ENCODE assay signal across 9 cellular contexts in the genomic region with DNA sequence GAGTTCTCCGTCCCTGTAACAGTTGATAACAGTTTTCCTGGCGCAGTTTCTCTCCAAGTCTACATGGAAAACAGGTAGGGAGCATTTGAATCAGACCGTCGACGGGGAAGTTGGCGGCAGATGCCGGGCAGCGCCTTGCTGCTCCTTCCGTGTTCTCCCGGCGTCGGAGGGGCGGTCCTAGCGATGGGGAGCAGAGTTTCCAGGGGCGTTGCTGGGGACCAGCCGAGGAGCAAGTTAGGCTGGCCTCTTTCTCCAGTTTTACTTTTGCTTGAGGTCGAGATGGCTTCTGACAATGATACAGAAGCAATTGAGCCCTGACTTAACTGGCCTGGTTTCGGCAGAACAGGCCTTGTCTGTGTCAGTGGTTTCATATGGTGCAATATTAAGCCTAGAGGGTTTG. TPM values are rescaled to one million over a fixed set of nuclear protein-coding genes. Genes with fewer than 3 reads are reported as not detected.
DNase-seq lines count a peak whose midpoint lies in the region; ATAC-seq and TF ChIP-seq lines count a peak whose summit lies in the region.
"Not testable (repeated sequence)": the region's sequence is repeated elsewhere in the genome, so short reads cannot be mapped to it uniquely, and the experiment has no call there.
"Had no signal": no experiment of that assay in that cellular context is flagged by ENCODE, and none has a peak within 500 bp of the region (broad histone marks: within the 10 kb centered on the region; RNA-seq: fewer than 3 reads in every experiment).

No MANE protein-coding gene starts in this region.

- peak overlapping the region; percentile 47; the same call in 1 of the 2 replicates for H3K4me2 ChIP-seq in KMS-11

- H3K4me3 ChIP-seq in AG04449 (ENCODE audit: low read depth, low read length) (peak overlapping the region; percentile 61), WERI-Rb-1 (ENCODE audit: low read depth, low read length) (peak overlapping the region; percentile 60), iPS-18a (ENCODE audit: low read length) (peak overlapping the region; percentile 61)
- H3K4me3 ChIP-seq in KMS-11 (IDR thresholded peaks at IDR 0.05; ENCODE audit: insufficient read depth, low read depth, low read length): not testable (repeated sequence)

- not testable (repeated sequence) for H2AFZ ChIP-seq in KMS-11 (ENCODE audit: low read depth)

- not testable (repeated sequence) for H3K27me3 ChIP-seq in KMS-11 (ENCODE audit: insufficient read depth, low read depth); WERI-Rb-1 (ENCODE audit: insufficient read depth, low read depth, severe bottlenecking); iPS-18a (ENCODE audit: control insufficient read depth, insufficient read depth, low read length)

- H3K4me1 ChIP-seq in KMS-11 (ENCODE audit: low read depth, poor library complexity, severe bottlenecking); iPS-18a (ENCODE audit: control insufficient read depth, low read depth, low read length): not testable (repeated sequence)

- peak overlapping the region; percentile 57 for H3K27ac ChIP-seq in KMS-11
- not testable (repeated sequence) for H3K27ac ChIP-seq in WERI-Rb-1; iPS-18a (ENCODE audit: low read length)

- ATAC-seq in GM18867 (IDR thresholded peaks at IDR 0.05; ENCODE audit: unreplicated experiment) (peak; percentile 62), HG02610 (IDR thresholded peaks at IDR 0.05; ENCODE audit: unreplicated experiment) (peak; percentile 51)

- CTCF ChIA-PET in AG04449 (lab: Yijun Ruan, JAX): not testable (repeated sequence)

- H3K9ac ChIP-seq in KMS-11: peak overlapping the region; percentile 47; the same call in 1 of the 2 replicates
- H3K9ac ChIP-seq in iPS-18a (ENCODE audit: low read length): not testable (repeated sequence)

- H4K20me1 ChIP-seq in KMS-11 (ENCODE audit: insufficient read depth): not testable (repeated sequence)

- H3K27me3 Mint-ChIP-seq in chondrocyte (ENCODE audit: low read depth): not testable (repeated sequence)

- H3K79me2 ChIP-seq in KMS-11 (ENCODE audit: insufficient read depth, low read depth): peaks cover 23% of the 10 kb centered on the region

- not testable (repeated sequence) for H3K36me3 ChIP-seq in KMS-11 (ENCODE audit: insufficient read depth); WERI-Rb-1; iPS-18a (ENCODE audit: control insufficient read depth, low read depth, low read length)

- TF ChIP-seq CTCF in AG04449 (IDR thresholded peaks at IDR 0.05; ENCODE audit: insufficient read depth, low read length, missing control alignments); KMS-11 (conservative IDR thresholded peaks at IDR 0.05; ENCODE audit: low read depth, low read length); WERI-Rb-1 (IDR thresholded peaks at IDR 0.05; ENCODE audit: low read depth, low read length); chondrocyte (IDR thresholded peaks at IDR 0.05): not testable (repeated sequence)

- peak overlapping the region; percentile 79 for H3K4me3 Mint-ChIP-seq in chondrocyte (ENCODE audit: unreplicated experiment)

- not testable (repeated sequence) for H3K9me3 Mint-ChIP-seq in chondrocyte (ENCODE audit: low read depth)

- DNase-seq in AG04449 (ENCODE audit: low read depth, low spot score); WERI-Rb-1; chondrocyte (ENCODE audit: low spot score): not testable (repeated sequence)
- peak; percentile 27 for DNase-seq in retina

- peaks cover 11% of the 10 kb centered on the region for H3K4me1 Mint-ChIP-seq in chondrocyte (ENCODE audit: low read depth)

- H3K9me3 ChIP-seq in WERI-Rb-1 (ENCODE audit: severe bottlenecking); iPS-18a (ENCODE audit: control insufficient read depth, low read depth, low read length): not testable (repeated sequence)

- not testable (repeated sequence) for H3K36me3 Mint-ChIP-seq in chondrocyte (ENCODE audit: low read depth)

- POLR2A ChIA-PET in AG04449 (lab: Yijun Ruan, JAX): not testable (repeated sequence)

- peak overlapping the region; percentile 88 for H3K27ac Mint-ChIP-seq in chondrocyte (ENCODE audit: unreplicated experiment)

RNA-seq across cellular contexts. Expression of gene NUTM2F, which starts 46.7 kb away (rescaled TPM):
- 0.10 TPM in 1 of 3 replicates, not detected in the others for total RNA-seq in chondrocyte
- total RNA-seq: activated CD8-positive, alpha-beta memory T cell treated with anti-CD3 and anti-CD28 coated beads for 36 hours had no signal
